In genomic region chr1:66330711-66331110, GRCh38 we compare ENCODE assay signal across 9 cellular contexts.
DNase-seq lines count a peak whose midpoint lies in the region; ATAC-seq and TF ChIP-seq lines count a peak whose summit lies in the region.
"Had no signal": no experiment of that assay in that cellular context is flagged by ENCODE, and none has a peak within 500 bp of the region (broad histone marks: within the 10 kb centered on the region; RNA-seq: fewer than 3 reads in every experiment).

No MANE protein-coding gene starts in this region.

- H2AFZ ChIP-seq in DND-41 (ENCODE audit: low read depth, low read length) (no peak overlapping the region), Loucy (ENCODE audit: low read length) (peak overlapping the region; percentile 1; the same call in 1 of the 2 replicates)

- no peaks in the 10 kb centered on the region for H3K36me3 ChIP-seq in DND-41 (ENCODE audit: insufficient read depth, low read length)
- H3K36me3 ChIP-seq in Loucy (ENCODE audit: insufficient read depth, low read length) = no peaks in the 10 kb centered on the region

- no TSS peak for BruUV-seq in MCF 10A (replicated peaks; lab: Mats Ljungman, UMichigan)

- H3K27me3 Mint-ChIP-seq in MCF 10A (ENCODE audit: insufficient read depth, unreplicated experiment) (no peaks in the 10 kb centered on the region), neural crest cell (ENCODE audit: low read depth) (no peaks in the 10 kb centered on the region)

- H3K4me1 ChIP-seq in DND-41 (ENCODE audit: insufficient read depth, low read length) (peaks cover 23% of the 10 kb centered on the region), Loucy (ENCODE audit: insufficient read depth, low read length, poor library complexity, severe bottlenecking) (peaks cover 69% of the 10 kb centered on the region)

- H3K27ac Mint-ChIP-seq in MCF 10A (ENCODE audit: low read depth, unreplicated experiment) (no peak overlapping the region), neural crest cell (ENCODE audit: unreplicated experiment) (no peak overlapping the region)

- CTCF ChIA-PET in MCF 10A (lab: Yijun Ruan, JAX) = interaction anchor here (0.6 to 2.8 kb wide), 6 partner anchors 36 to 1847 kb away, joined by 3 to 27 read pairs (median 9); no protein-coding TSS in a partner anchor

- H3F3A ChIP-seq in Loucy (ENCODE audit: low read depth) = peaks cover 6% of the 10 kb centered on the region; the same call in 1 of the 2 replicates

- H4K20me1 ChIP-seq in DND-41 (ENCODE audit: insufficient read depth, low read length) (no peaks in the 10 kb centered on the region), Loucy (ENCODE audit: insufficient read depth, low read length, poor library complexity, severe bottlenecking) (no peaks in the 10 kb centered on the region)

- POLR2A ChIA-PET in MCF 10A (lab: Yijun Ruan, JAX) = interaction anchor here (1.0 to 7.6 kb wide), 8 partner anchors 18 to 115 kb away, joined by 3 to 177 read pairs (median 32); no protein-coding TSS in a partner anchor

- no peaks in the 10 kb centered on the region for H3K9me3 ChIP-seq in DND-41 (ENCODE audit: insufficient read depth, low read length, severe bottlenecking)
- no peaks in the 10 kb centered on the region for H3K9me3 ChIP-seq in Loucy (ENCODE audit: insufficient read depth, low read depth, low read length)

- H3K36me3 Mint-ChIP-seq in MCF 10A (ENCODE audit: insufficient read depth, unreplicated experiment) (peaks cover 6% of the 10 kb centered on the region), neural crest cell (ENCODE audit: low read depth) (no peaks in the 10 kb centered on the region)

- H3K4me3 Mint-ChIP-seq in MCF 10A (ENCODE audit: unreplicated experiment) (peak overlapping the region; percentile 20), neural crest cell (peak overlapping the region; percentile 73)

- H3K4me1 Mint-ChIP-seq in MCF 10A (ENCODE audit: insufficient read depth, unreplicated experiment) (peaks cover 26% of the 10 kb centered on the region), neural crest cell (peaks cover 50% of the 10 kb centered on the region)

- H3K27me3 ChIP-seq in DND-41 (ENCODE audit: insufficient read depth, low read length, poor library complexity) = peaks cover 25% of the 10 kb centered on the region
- no peaks in the 10 kb centered on the region for H3K27me3 ChIP-seq in Loucy (ENCODE audit: insufficient read depth, low read length, poor library complexity, severe bottlenecking)

- no peaks in the 10 kb centered on the region for H3K9me2 ChIP-seq in Loucy (replicated peaks; ENCODE audit: low read depth, low read length)

- TF ChIP-seq CTCF in DND-41 (IDR thresholded peaks at IDR 0.05; ENCODE audit: borderline replicate concordance, extremely low read depth, low read length, poor library complexity, severe bottlenecking) (no peak), Loucy (conservative IDR thresholded peaks at IDR 0.05; ENCODE audit: low read length) (no peak), MCF 10A (IDR thresholded peaks at IDR 0.05; ENCODE audit: unreplicated experiment) (no peak), neural crest cell (conservative IDR thresholded peaks at IDR 0.05) (no peak), coronary artery (IDR thresholded peaks at IDR 0.05) (no peak), foreskin fibroblast (IDR thresholded peaks at IDR 0.05; ENCODE audit: low read depth, low read length) (no peak)

- H3K9ac ChIP-seq in DND-41 (ENCODE audit: low read depth, low read length) = no peak overlapping the region
- H3K9ac ChIP-seq in Loucy (ENCODE audit: low read depth, low read length, poor library complexity, severe bottlenecking) = peak overlapping the region; percentile 68

- no peaks in the 10 kb centered on the region for H3K9me3 Mint-ChIP-seq in MCF 10A (ENCODE audit: unreplicated experiment)
- H3K9me3 Mint-ChIP-seq in neural crest cell = no peaks in the 10 kb centered on the region

- intact Hi-C loops in MCF 10A (cut with micrococcal nuclease) = loop anchor here (1.0 kb wide), 1 partner anchor 59 kb away; no protein-coding TSS in a partner anchor

- peak; percentile 42; the same call in 1 of the 3 replicates for ATAC-seq in DND-41 (ENCODE audit: insufficient read depth, low read depth)

- no peak overlapping the region for H3K27ac ChIP-seq in DND-41 (ENCODE audit: low read length)
- H3K27ac ChIP-seq in coronary artery = peak overlapping the region in 1 of 2 donors; percentile 47

- H3K79me2 ChIP-seq in DND-41 (ENCODE audit: insufficient read depth, low read length) = no peaks in the 10 kb centered on the region
- peaks cover 19% of the 10 kb centered on the region for H3K79me2 ChIP-seq in Loucy (ENCODE audit: insufficient read depth, low read length)

- H3K4me3 ChIP-seq in DND-41 (ENCODE audit: low read depth in 1 of 2, low read length in 2 of 2) (no peak overlapping the region), Loucy (ENCODE audit: low read length, poor library complexity, severe bottlenecking) (peak overlapping the region; percentile 71), coronary artery (no peak overlapping the region), foreskin fibroblast (ENCODE audit: low read depth in 1 of 2, low read length in 2 of 2) (no peak overlapping the region)

- H3K4me2 ChIP-seq in DND-41 (ENCODE audit: insufficient read depth, low read length) (peak overlapping the region; percentile 14; the same call in 1 of the 2 replicates), Loucy (ENCODE audit: low read depth, low read length, poor library complexity, severe bottlenecking) (peak overlapping the region; percentile 85)

- DNase-seq in DND-41 (no peak), MCF 10A (ENCODE audit: unreplicated experiment) (no peak), neural crest cell (ENCODE audit: low read depth, low spot score) (no peak), NCI-H1694 treated with DMSO at 0.1 percent for 48 hours (lab: John Stamatoyannopoulos, UW) (no peak), retina (no peak), coronary artery (ENCODE audit: low spot score) (no peak), foreskin fibroblast (no peak)
- DNase-seq: activated CD8-positive, alpha-beta memory T cell treated with anti-CD3 and anti-CD28 coated beads for 24 hours had no signal
